In genomic region chr7:87599336-87599735, GRCh38 we compare ENCODE assay signal across 9 cellular contexts. TPM values are rescaled to one million over a fixed set of nuclear protein-coding genes. Genes with fewer than 3 reads are reported as not detected.
DNase-seq lines count a peak whose midpoint lies in the region; ATAC-seq and TF ChIP-seq lines count a peak whose summit lies in the region.
"Had no signal": no experiment of that assay in that cellular context is flagged by ENCODE, and none has a peak within 500 bp of the region (broad histone marks: within the 10 kb centered on the region; RNA-seq: fewer than 3 reads in every experiment).

No MANE protein-coding gene starts in this region.

- H4K20me1 ChIP-seq in MM.1S (ENCODE audit: insufficient read depth, low read length) = no peaks in the 10 kb centered on the region

- no peak overlapping the region for H3K9ac ChIP-seq in MM.1S (ENCODE audit: low read length)

- TF ChIP-seq CTCF in GM13976 (IDR thresholded peaks at IDR 0.05; ENCODE audit: borderline replicate concordance, control extremely low read depth, extremely low read depth, insufficient read depth, missing control alignments) (no peak), MM.1S (IDR thresholded peaks at IDR 0.05; ENCODE audit: low read length) (no peak), right lobe of liver (IDR thresholded peaks at IDR 0.05) (no peak), vagina (IDR thresholded peaks at IDR 0.05) (no peak)

- H3K27me3 ChIP-seq in MM.1S (replicated peaks; ENCODE audit: insufficient read depth, low read length) = no peaks in the 10 kb centered on the region
- no peaks in the 10 kb centered on the region for H3K27me3 ChIP-seq in right lobe of liver
- no peaks in the 10 kb centered on the region for H3K27me3 ChIP-seq in vagina

- H3K27me3 Mint-ChIP-seq in activated CD8-positive, alpha-beta memory T cell treated with anti-CD3 and anti-CD28 coated beads, Interleukin-2, amount 10 ng/mL, durations not matched to agents 7 days and 5 days = peaks cover 21% of the 10 kb centered on the region

- H3K9me3 Mint-ChIP-seq in activated CD8-positive, alpha-beta memory T cell treated with anti-CD3 and anti-CD28 coated beads, Interleukin-2, amount 10 ng/mL, durations not matched to agents 7 days and 5 days (ENCODE audit: low read depth) = no peaks in the 10 kb centered on the region

- CTCF ChIA-PET in activated CD8-positive, alpha-beta memory T cell treated with anti-CD3 and anti-CD28 coated beads, Interleukin-2, amount 10 ng/mL, durations not matched to agents 7 days and 5 days (lab: Charles Lee) = no interaction called here

- H3K4me1 Mint-ChIP-seq in activated CD8-positive, alpha-beta memory T cell treated with anti-CD3 and anti-CD28 coated beads, Interleukin-2, amount 10 ng/mL, durations not matched to agents 7 days and 5 days = peaks cover 30% of the 10 kb centered on the region

- H3K36me3 ChIP-seq in MM.1S (replicated peaks; ENCODE audit: insufficient read depth, low read length) (no peaks in the 10 kb centered on the region), right lobe of liver (no peaks in the 10 kb centered on the region), vagina (no peaks in the 10 kb centered on the region)
- H3K36me3 ChIP-seq: cardiac muscle cell had no signal

- peak overlapping the region; percentile 94 for H3K4me2 ChIP-seq in MM.1S (ENCODE audit: low read depth, low read length)

- H3K4me1 ChIP-seq in MM.1S (ENCODE audit: low read length) (0 out of 2 replicates have a peak, but pooled peaks cover 6% of the 10 kb centered on the region), right lobe of liver (peaks cover 0 to 3% (median 0%) of the 10 kb centered on the region in 4 donors), vagina (peaks cover 12% of the 10 kb centered on the region)

- WGBS in right lobe of liver (ENCODE audit: insufficient coverage, low coverage, low lambda C conversion rate, missing lambda C conversion rate) = 7% methylated on average over 10 of the region's 10 CpGs

- no peaks in the 10 kb centered on the region for H3K9me3 ChIP-seq in MM.1S (replicated peaks; ENCODE audit: insufficient read depth, low read length)
- H3K9me3 ChIP-seq in right lobe of liver = no peaks in the 10 kb centered on the region
- H3K9me3 ChIP-seq in vagina = no peaks in the 10 kb centered on the region

- peak overlapping the region; percentile 75 for H3K4me3 Mint-ChIP-seq in activated CD8-positive, alpha-beta memory T cell treated with anti-CD3 and anti-CD28 coated beads, Interleukin-2, amount 10 ng/mL, durations not matched to agents 7 days and 5 days

- in situ Hi-C loops in GM13976 (cut with MboI; ENCODE audit: low sequenced_read_pairs, unreplicated experiment) = no loop called here

- intact Hi-C loops in right lobe of liver (cut with DNase I) = no loop called here
- intact Hi-C loops in vagina (cut with DNase I) = no loop called here

- H3F3A ChIP-seq in MM.1S (ENCODE audit: insufficient read depth, low read length) = peaks cover 10% of the 10 kb centered on the region

- H3K27ac Mint-ChIP-seq in activated CD8-positive, alpha-beta memory T cell treated with anti-CD3 and anti-CD28 coated beads, Interleukin-2, amount 10 ng/mL, durations not matched to agents 7 days and 5 days = peak overlapping the region; percentile 79

- no peaks in the 10 kb centered on the region for H3K9me2 ChIP-seq in MM.1S (replicated peaks; ENCODE audit: insufficient read depth, low read length)

- ATAC-seq in GM21786 (IDR thresholded peaks at IDR 0.05; ENCODE audit: unreplicated experiment) (peak; percentile 96), right lobe of liver (peak; percentile 38 to 60 (median 52))
- peak; percentile 32 for ATAC-seq in activated CD8-positive, alpha-beta memory T cell treated with anti-CD3 and anti-CD28 coated beads, Interleukin-2, amount 10 ng/mL, durations not matched to agents 7 days and 5 days

- H2AFZ ChIP-seq in MM.1S (ENCODE audit: low read length) = 0 out of 2 replicates have a peak overlapping the region, but pooled peaks have one; percentile 19

- H3K36me3 Mint-ChIP-seq in activated CD8-positive, alpha-beta memory T cell treated with anti-CD3 and anti-CD28 coated beads, Interleukin-2, amount 10 ng/mL, durations not matched to agents 7 days and 5 days = peaks cover 3% of the 10 kb centered on the region

- H3K27ac ChIP-seq in MM.1S (ENCODE audit: low read length) (no peak overlapping the region), right lobe of liver (peak overlapping the region in 2 of 3 donors; percentile 77 to 89), vagina (no peak overlapping the region)
- H3K27ac ChIP-seq: cardiac muscle cell had no signal

- DNase-seq in GM13976 (ENCODE audit: low spot score) = peak; percentile 77
- DNase-seq in MM.1S = peak; percentile 79
- peak; percentile 80 for DNase-seq in activated CD8-positive, alpha-beta memory T cell treated with anti-CD3 and anti-CD28 coated beads, Interleukin-2, amount 10 ng/mL, durations not matched to agents 7 days and 5 days
- peak in 2 of 3 donors; percentile 54 to 56 for DNase-seq in right lobe of liver
- DNase-seq in vagina (ENCODE audit: extremely low spot score in 2 of 2) = no peak
- DNase-seq in A172 (ENCODE audit: low spot score) = no peak
- DNase-seq in amniotic stem cell (lab: John Stamatoyannopoulos, UW) = no peak

- H3K79me2 ChIP-seq in MM.1S (ENCODE audit: low read length) = no peaks in the 10 kb centered on the region

- TF ChIP-seq POLR2A in right lobe of liver (IDR thresholded peaks at IDR 0.05) (peak; percentile 57), vagina (IDR thresholded peaks at IDR 0.05) (no peak)

- peak overlapping the region; percentile 61 for H3K4me3 ChIP-seq in MM.1S (ENCODE audit: low read length)
- H3K4me3 ChIP-seq in right lobe of liver = peak overlapping the region; percentile 50 to 69 (median 68)
- H3K4me3 ChIP-seq in vagina = peak overlapping the region; percentile 4 to 39

RNA-seq across cellular contexts. Expression of gene ABCB1, which starts 1.3 kb away (rescaled TPM):
- 10 to 100 TPM; 15.1 to 15.7 TPM for total RNA-seq in activated CD8-positive, alpha-beta memory T cell treated with anti-CD3 and anti-CD28 coated beads, Interleukin-2, amount 10 ng/mL, durations not matched to agents 7 days and 5 days
- total RNA-seq in right lobe of liver (10 to 100 TPM; 29.4 to 68.5 (median 51.0) TPM), vagina (2.9 TPM)
- total RNA-seq in A172 (2014; rRNA removed; shearing (Covaris generic)) = 0.14 and 0.24 TPM in 2 replicates
- total RNA-seq: cardiac muscle cell had no signal

RNA-seq across cellular contexts. Expression of gene RUNDC3B, which starts 28.9 kb away (rescaled TPM):
- under 1 TPM in 1 of 2 experiments, not detected in 1; 0.19 TPM for total RNA-seq in activated CD8-positive, alpha-beta memory T cell treated with anti-CD3 and anti-CD28 coated beads, Interleukin-2, amount 10 ng/mL, durations not matched to agents 7 days and 5 days
- total RNA-seq in right lobe of liver (10 to 100 TPM in 2 of 6 experiments, 1 to 10 TPM in 4; 4.2 to 11.9 (median 7.3) TPM), vagina (3.9 TPM)
- total RNA-seq in A172 (2014; rRNA removed; shearing (Covaris generic)) = 0.31 TPM in 1 of 2 replicates, not detected in the other

Comparison
In these comparisons a context has a peak if more than half of its experiments do, and no peak if none do; other contexts are left out.
1. DNase-seq: peak in GM13976 (single experiment), MM.1S (single experiment), activated CD8-positive, alpha-beta memory T cell treated with anti-CD3 and anti-CD28 coated beads, Interleukin-2, amount 10 ng/mL, durations not matched to agents 7 days and 5 days (single experiment) and right lobe of liver (2 of 3); none in vagina (0 of 2), A172 (single experiment) and amniotic stem cell (single experiment).
2. ATAC-seq: peak in every context shown above with its lines; median percentile 96 in GM21786; 52 in right lobe of liver; 32 in activated CD8-positive, alpha-beta memory T cell treated with anti-CD3 and anti-CD28 coated beads, Interleukin-2, amount 10 ng/mL, durations not matched to agents 7 days and 5 days.
3. H3K27ac ChIP-seq: peak in right lobe of liver (2 of 3); none in MM.1S (single experiment) and vagina (single experiment).
4. Peak in every context shown above with its lines, with median percentiles within 50 percentile points of each other: H3K4me3 ChIP-seq.